Comparison of ENCODE assay signal across 8 cellular contexts in the genomic region with DNA sequence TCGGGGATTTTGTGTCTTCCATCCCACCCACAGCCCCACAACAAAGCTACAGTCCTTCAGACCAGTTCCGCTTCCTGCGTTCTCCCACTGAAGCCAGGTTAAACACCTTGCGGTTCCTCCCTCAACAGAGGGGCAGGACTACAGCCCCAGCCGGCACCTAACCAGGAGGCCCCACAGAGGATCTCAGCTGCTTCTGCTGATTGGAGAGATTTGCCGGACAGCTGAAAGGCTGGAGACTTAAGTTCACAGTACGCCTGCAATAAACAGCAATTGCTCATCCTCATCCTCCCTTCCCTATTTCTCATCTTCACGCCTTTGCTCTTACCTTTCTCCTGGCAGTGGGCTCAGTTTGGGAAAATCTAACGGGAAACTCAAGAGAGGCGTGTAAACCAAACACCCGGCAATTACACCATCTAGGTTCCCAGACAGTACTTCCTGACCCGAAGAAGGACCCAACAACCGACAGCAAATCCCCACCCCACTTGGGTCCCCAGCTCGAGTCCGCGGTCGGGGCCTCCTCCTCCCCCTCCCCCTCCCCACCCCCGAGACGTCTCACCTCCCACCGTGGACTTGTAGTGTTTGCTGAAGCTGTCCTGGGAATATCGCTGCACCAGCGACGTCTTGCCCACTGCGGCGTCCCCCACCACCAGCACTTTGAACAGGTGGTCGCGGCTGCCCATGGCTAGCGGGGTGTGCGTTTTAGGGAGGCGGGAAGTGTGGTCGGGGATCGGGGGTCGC. TPM values are rescaled to one million over a fixed set of nuclear protein-coding genes. Genes with fewer than 3 reads are reported as not detected.
DNase-seq lines count a peak whose midpoint lies in the region; ATAC-seq and TF ChIP-seq lines count a peak whose summit lies in the region.

No MANE protein-coding gene starts in this region.

- peak overlapping the region; percentile 96 for H3K4me3 Mint-ChIP-seq in activated T-helper 2 cell treated with anti-CD3 and anti-CD28 coated beads, Interferon-gamma antibody, Interleukin-2, Interleukin-4, amounts not matched to agents 10 μg/mL and 5 μg/mL and 100 μg/mL, durations not matched to agents 14 hours and 24 hours and 36 hours (ENCODE audit: low read depth)
- peak overlapping the region; percentile 93 for H3K4me3 Mint-ChIP-seq in glutamatergic neuron (ENCODE audit: unreplicated experiment)
- H3K4me3 Mint-ChIP-seq in progenitor cell of endocrine pancreas (ENCODE audit: low read depth), result peak overlapping the region; percentile 82

- H3K9me3 Mint-ChIP-seq in activated T-helper 2 cell treated with anti-CD3 and anti-CD28 coated beads, Interferon-gamma antibody, Interleukin-2, Interleukin-4, amounts not matched to agents 10 μg/mL and 5 μg/mL and 100 μg/mL, durations not matched to agents 14 hours and 24 hours and 36 hours, result no peaks in the 10 kb centered on the region
- H3K9me3 Mint-ChIP-seq in glutamatergic neuron (ENCODE audit: unreplicated experiment) (no peaks in the 10 kb centered on the region), progenitor cell of endocrine pancreas (ENCODE audit: low read depth) (no peaks in the 10 kb centered on the region)

- intact Hi-C loops in activated T-helper 2 cell treated with anti-CD3 and anti-CD28 coated beads, Interferon-gamma antibody, Interleukin-2, Interleukin-4, amounts not matched to agents 10 μg/mL and 5 μg/mL and 100 μg/mL, durations not matched to agents 14 hours and 24 hours and 36 hours (cut with micrococcal nuclease), result loop anchor here (2.0 to 5.0 kb wide), 2 partner anchors 56 to 142 kb away; a partner anchor contains a TSS

- H3K27me3 Mint-ChIP-seq in activated T-helper 2 cell treated with anti-CD3 and anti-CD28 coated beads, Interferon-gamma antibody, Interleukin-2, Interleukin-4, amounts not matched to agents 10 μg/mL and 5 μg/mL and 100 μg/mL, durations not matched to agents 14 hours and 24 hours and 36 hours (ENCODE audit: low read depth), result peaks cover 4% of the 10 kb centered on the region
- peaks cover 11% of the 10 kb centered on the region for H3K27me3 Mint-ChIP-seq in glutamatergic neuron (ENCODE audit: unreplicated experiment)
- H3K27me3 Mint-ChIP-seq in progenitor cell of endocrine pancreas, result peaks cover 37% of the 10 kb centered on the region

- peak; percentile 65 for DNase-seq in NCI-H82 (lab: John Stamatoyannopoulos, UW)
- no peak for DNase-seq in NCI-H82 treated with DMSO at 0.1 percent for 48 hours (lab: John Stamatoyannopoulos, UW; ENCODE audit: unreplicated experiment)
- peak; percentile 35 for DNase-seq in NCI-H510A (lab: John Stamatoyannopoulos, UW)
- no peak for DNase-seq in activated T-helper 2 cell treated with anti-CD3 and anti-CD28 coated beads, Interferon-gamma antibody, Interleukin-2, Interleukin-4, amounts not matched to agents 10 μg/mL and 5 μg/mL and 100 μg/mL, durations not matched to agents 14 hours and 24 hours and 36 hours (ENCODE audit: low spot score)
- peak; percentile 25 for DNase-seq in glutamatergic neuron
- DNase-seq in progenitor cell of endocrine pancreas (ENCODE audit: low spot score, unreplicated experiment), result no peak
- DNase-seq in superior temporal gyrus (ENCODE audit: extremely low spot score), result no peak

- peak overlapping the region; percentile 93 for H3K27ac Mint-ChIP-seq in activated T-helper 2 cell treated with anti-CD3 and anti-CD28 coated beads, Interferon-gamma antibody, Interleukin-2, Interleukin-4, amounts not matched to agents 10 μg/mL and 5 μg/mL and 100 μg/mL, durations not matched to agents 14 hours and 24 hours and 36 hours
- no peak overlapping the region for H3K27ac Mint-ChIP-seq in glutamatergic neuron (ENCODE audit: unreplicated experiment)
- no peak overlapping the region for H3K27ac Mint-ChIP-seq in progenitor cell of endocrine pancreas

- TF ChIP-seq CTCF in glutamatergic neuron (IDR thresholded peaks at IDR 0.05; ENCODE audit: partially characterized antibody, unreplicated experiment) (no peak), progenitor cell of endocrine pancreas (IDR thresholded peaks at IDR 0.05; ENCODE audit: unreplicated experiment) (no peak)

- peaks cover 53% of the 10 kb centered on the region for H3K4me1 Mint-ChIP-seq in activated T-helper 2 cell treated with anti-CD3 and anti-CD28 coated beads, Interferon-gamma antibody, Interleukin-2, Interleukin-4, amounts not matched to agents 10 μg/mL and 5 μg/mL and 100 μg/mL, durations not matched to agents 14 hours and 24 hours and 36 hours (ENCODE audit: low read depth)
- H3K4me1 Mint-ChIP-seq in glutamatergic neuron (ENCODE audit: low read depth, unreplicated experiment), result no peaks in the 10 kb centered on the region
- peaks cover 10% of the 10 kb centered on the region for H3K4me1 Mint-ChIP-seq in progenitor cell of endocrine pancreas (ENCODE audit: low read depth)

- no peak for ATAC-seq in GM19467 (IDR thresholded peaks at IDR 0.05; ENCODE audit: unreplicated experiment)

- peaks cover 43% of the 10 kb centered on the region for H3K36me3 Mint-ChIP-seq in activated T-helper 2 cell treated with anti-CD3 and anti-CD28 coated beads, Interferon-gamma antibody, Interleukin-2, Interleukin-4, amounts not matched to agents 10 μg/mL and 5 μg/mL and 100 μg/mL, durations not matched to agents 14 hours and 24 hours and 36 hours (ENCODE audit: low read depth)
- H3K36me3 Mint-ChIP-seq in glutamatergic neuron (ENCODE audit: unreplicated experiment) (no peaks in the 10 kb centered on the region), progenitor cell of endocrine pancreas (ENCODE audit: insufficient read depth) (no peaks in the 10 kb centered on the region)

RNA-seq across cellular contexts. Expression of a gene that starts 0.8 kb away (rescaled TPM):
- total RNA-seq in activated T-helper 2 cell treated with anti-CD3 and anti-CD28 coated beads, Interferon-gamma antibody, Interleukin-2, Interleukin-4, amounts not matched to agents 10 μg/mL and 5 μg/mL and 100 μg/mL, durations not matched to agents 14 hours and 24 hours and 36 hours, result 26.2 and 26.7 TPM in 2 replicates
- 1.7 TPM for total RNA-seq in glutamatergic neuron (ENCODE audit: unreplicated experiment)
- total RNA-seq in progenitor cell of endocrine pancreas, result 7.5 and 8.5 TPM in 2 replicates

RNA-seq across cellular contexts. Expression of a gene that starts 24.5 kb away (rescaled TPM):
- 176 and 180 TPM in 2 replicates for total RNA-seq in activated T-helper 2 cell treated with anti-CD3 and anti-CD28 coated beads, Interferon-gamma antibody, Interleukin-2, Interleukin-4, amounts not matched to agents 10 μg/mL and 5 μg/mL and 100 μg/mL, durations not matched to agents 14 hours and 24 hours and 36 hours
- 124 TPM for total RNA-seq in glutamatergic neuron (ENCODE audit: unreplicated experiment)
- total RNA-seq in progenitor cell of endocrine pancreas, result 222 and 245 TPM in 2 replicates

RNA-seq across cellular contexts. Expression of a gene that starts 38.6 kb away (rescaled TPM):
- total RNA-seq in activated T-helper 2 cell treated with anti-CD3 and anti-CD28 coated beads, Interferon-gamma antibody, Interleukin-2, Interleukin-4, amounts not matched to agents 10 μg/mL and 5 μg/mL and 100 μg/mL, durations not matched to agents 14 hours and 24 hours and 36 hours, result 46.9 and 48.5 TPM in 2 replicates
- total RNA-seq in glutamatergic neuron (ENCODE audit: unreplicated experiment), result 6.2 TPM
- 16.8 and 18.7 TPM in 2 replicates for total RNA-seq in progenitor cell of endocrine pancreas

Comparison
In these comparisons a context has a peak if more than half of its experiments do, and no peak if none do; other contexts are left out.
1. DNase-seq: peak in NCI-H82 (single experiment), NCI-H510A (single experiment) and glutamatergic neuron (single experiment); none in NCI-H82 treated with DMSO at 0.1 percent for 48 hours (single experiment), activated T-helper 2 cell treated with anti-CD3 and anti-CD28 coated beads, Interferon-gamma antibody, Interleukin-2, Interleukin-4, amounts not matched to agents 10 μg/mL and 5 μg/mL and 100 μg/mL, durations not matched to agents 14 hours and 24 hours and 36 hours (single experiment), progenitor cell of endocrine pancreas (single experiment) and superior temporal gyrus (single experiment).
2. Peak in every context shown above with its lines, with median percentiles within 50 percentile points of each other: H3K4me3 Mint-ChIP-seq.